In the genomic region with DNA sequence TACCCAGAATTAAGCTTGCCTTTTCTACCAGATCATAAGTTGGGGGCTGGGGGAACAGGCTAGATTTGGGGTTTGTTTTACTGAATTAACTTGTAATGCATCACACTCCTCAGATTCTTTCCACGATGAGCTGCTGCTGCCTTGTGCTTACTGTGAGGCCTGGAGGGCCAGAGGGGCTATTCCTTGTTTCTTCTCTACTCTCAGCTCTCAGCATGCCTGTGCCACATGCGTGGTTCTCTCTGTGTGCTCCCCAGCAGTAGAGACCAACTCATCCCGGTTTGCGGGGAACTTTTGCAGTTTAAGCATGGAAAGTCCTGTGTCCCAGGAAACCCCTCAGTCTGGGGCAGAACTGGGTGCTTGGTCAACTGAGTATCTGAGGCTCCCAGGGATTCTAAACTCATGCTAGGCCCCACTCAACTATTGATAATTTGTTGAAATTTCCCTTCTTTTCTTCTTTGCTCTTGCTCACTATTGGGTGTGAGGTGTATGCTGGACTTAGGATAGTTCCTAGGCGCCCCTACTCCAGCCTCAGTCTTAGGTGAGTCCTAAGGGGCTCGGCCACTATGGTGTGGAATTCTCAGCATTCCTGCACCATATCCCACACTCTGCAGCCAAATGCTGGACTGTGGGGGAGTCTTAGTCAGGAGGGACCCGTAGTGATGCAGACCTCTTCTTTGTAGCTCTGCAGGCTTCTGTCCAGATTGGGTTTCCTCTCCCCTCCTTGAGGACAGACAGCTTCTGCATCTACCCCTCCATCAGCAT, we compare ENCODE assay signal across 19 cellular contexts.
A peak's percentile ranks its signal among the peaks of the same experiment; 100 is the strongest.
DNase-seq lines count a peak whose midpoint lies in the region; ATAC-seq and TF ChIP-seq lines count a peak whose summit lies in the region.
"Had no signal": no experiment of that assay in that cellular context is flagged by ENCODE, and none has a peak within 500 bp of the region (broad histone marks: within the 10 kb centered on the region; RNA-seq: fewer than 3 reads in every experiment).

No MANE protein-coding gene starts in this region.

- no peak for TF ChIP-seq CTCF in natural killer cell (IDR thresholded peaks at IDR 0.05)
- TF ChIP-seq CTCF in WTC11 (IDR thresholded peaks at IDR 0.05): no peak
- TF ChIP-seq CTCF in progenitor cell of endocrine pancreas (IDR thresholded peaks at IDR 0.05; ENCODE audit: unreplicated experiment): no peak
- TF ChIP-seq CTCF in H9 (conservative IDR thresholded peaks at IDR 0.05): no peak
- TF ChIP-seq CTCF in gastroesophageal sphincter (IDR thresholded peaks at IDR 0.05): no peak

- no peak overlapping the region for H2BK15ac ChIP-seq in H9 (ENCODE audit: low read depth, low read length)

- no peak overlapping the region for H3K56ac ChIP-seq in H9 (ENCODE audit: insufficient read length, low read depth, low read length)

- H3T11ph ChIP-seq in H9 (ENCODE audit: low read length): no peak overlapping the region

- no peak overlapping the region for H3K14ac ChIP-seq in H9 (ENCODE audit: insufficient read depth, low read length)

- H3K23ac ChIP-seq in H9 (ENCODE audit: insufficient read length, low read depth, low read length): no peak overlapping the region

- no peak overlapping the region for H3K9ac ChIP-seq in H9 (ENCODE audit: extremely low read depth, insufficient read length, low read length)
- H3K9ac ChIP-seq: BLaER1 had no signal

- H2BK120ac ChIP-seq in H9 (ENCODE audit: low read depth, low read length, poor library complexity, severe bottlenecking): no peak overlapping the region

- H4K8ac ChIP-seq in H9 (replicated peaks; ENCODE audit: insufficient read length, low read depth, low read length): no peak overlapping the region

- no peak for TF ChIP-seq EP300 in gastroesophageal sphincter (IDR thresholded peaks at IDR 0.05)

- H3K27me3 Mint-ChIP-seq in natural killer cell treated with Interleukin-12 subunit alpha and Interleukin-12 subunit beta and Interleukin-15 and Interleukin-18, amount 100 ng/mL, for 72 hours: peaks cover 22 to 38% of the 10 kb centered on the region in 2 donors
- H3K27me3 Mint-ChIP-seq in natural killer cell (ENCODE audit: low read depth in 2 of 2) (peaks cover 3 to 17% of the 10 kb centered on the region in 2 donors), WTC11 (ENCODE audit: low read depth) (no peaks in the 10 kb centered on the region; the same call in 1 of the 2 replicates), progenitor cell of endocrine pancreas (peaks cover 5% of the 10 kb centered on the region), H9 (ENCODE audit: low read depth) (no peaks in the 10 kb centered on the region; the same call in none of the 2 replicates)
- H3K27me3 Mint-ChIP-seq in activated T-helper 1 cell treated with anti-CD3 and anti-CD28 coated beads, Interleukin-12 subunit alpha, Interleukin-12 subunit beta, Interleukin-2, Interleukin-4 antibody, amounts not matched to agents 30 ng/mL and 10 ng/mL and 1 ng/mL, durations not matched to agents 14 hours and 24 hours and 36 hours (ENCODE audit: insufficient read depth): peaks cover 5% of the 10 kb centered on the region

- no peak overlapping the region for H3K18ac ChIP-seq in H9 (ENCODE audit: insufficient read length, low read depth, low read length)

- peak; percentile 29 to 33 for ATAC-seq in natural killer cell treated with Interleukin-12 subunit alpha and Interleukin-12 subunit beta and Interleukin-15 and Interleukin-18, amount 100 ng/mL, for 72 hours
- ATAC-seq in natural killer cell: no peak
- peak; percentile 56 for ATAC-seq in WTC11
- ATAC-seq in gastroesophageal sphincter: no peak
- ATAC-seq: CD8-positive, alpha-beta T cell had no signal

- no peaks in the 10 kb centered on the region for H3K79me2 ChIP-seq in H9 (ENCODE audit: insufficient read depth, low read length)

- H3K9me3 ChIP-seq in H9 (ENCODE audit: control insufficient read depth, low read depth, low read length) (no peaks in the 10 kb centered on the region), gastroesophageal sphincter (no peaks in the 10 kb centered on the region)
- H3K9me3 ChIP-seq: BLaER1 had no signal

- H3K4me3 ChIP-seq in gastroesophageal sphincter: no peak overlapping the region
- H3K4me3 ChIP-seq: BLaER1 had no signal

- H3K27me3 ChIP-seq in H9 (ENCODE audit: insufficient read depth, low read length) (no peaks in the 10 kb centered on the region; the same call in 1 of the 2 replicates), gastroesophageal sphincter (no peaks in the 10 kb centered on the region)
- H3K27me3 ChIP-seq: BLaER1 had no signal

- H3K79me1 ChIP-seq in H9 (ENCODE audit: insufficient read depth, low read depth, low read length, poor library complexity, severe bottlenecking): no peaks in the 10 kb centered on the region

- H3K27ac ChIP-seq in H9 (ENCODE audit: insufficient read length, low read depth, low read length): no peak overlapping the region
- H3K27ac ChIP-seq in gastroesophageal sphincter: no peak overlapping the region
- H3K27ac ChIP-seq: 22Rv1, BLaER1, C4-2B had no signal

- intact Hi-C loops in natural killer cell (cut with micrococcal nuclease): no loop called here
- intact Hi-C loops in activated T-helper 1 cell treated with anti-CD3 and anti-CD28 coated beads, Interleukin-12 subunit alpha, Interleukin-12 subunit beta, Interleukin-2, Interleukin-4 antibody, amounts not matched to agents 30 ng/mL and 10 ng/mL and 1 ng/mL, durations not matched to agents 14 hours and 24 hours and 36 hours (cut with micrococcal nuclease): no loop called here

- H4K5ac ChIP-seq in H9 (ENCODE audit: insufficient read length, low read depth, low read length): no peak overlapping the region

- no peak overlapping the region for H2BK20ac ChIP-seq in H9 (ENCODE audit: low read depth, low read length, poor library complexity, severe bottlenecking)

- no peak overlapping the region for H4K91ac ChIP-seq in H9 (ENCODE audit: insufficient read length, low read depth, low read length)

- POLR2A ChIA-PET in WTC11 (lab: Charles Lee): no interaction called here

- H3K4me2 ChIP-seq in H9 (ENCODE audit: insufficient read depth, insufficient read length, low read length): no peak overlapping the region
- H3K4me2 ChIP-seq: BLaER1 had no signal

- no peaks in the 10 kb centered on the region for H4K20me1 ChIP-seq in H9 (ENCODE audit: control insufficient read depth, insufficient read depth, insufficient read length)
- H4K20me1 ChIP-seq: BLaER1 had no signal

- TF ChIP-seq POLR2A in gastroesophageal sphincter (IDR thresholded peaks at IDR 0.05): no peak

- no peak overlapping the region for H2BK12ac ChIP-seq in H9 (ENCODE audit: insufficient read length, low read depth, low read length)

- CTCF ChIA-PET in WTC11 (lab: Charles Lee): interaction anchor here (0.5 kb wide), 1 partner anchor 1278 kb away, joined by 3 read pairs; no protein-coding TSS in a partner anchor

- DNase-seq in natural killer cell treated with Interleukin-12 subunit alpha and Interleukin-12 subunit beta and Interleukin-15 and Interleukin-18, amount 100 ng/mL, for 72 hours (ENCODE audit: low spot score): no peak
- DNase-seq in natural killer cell (no peak), WTC11 (ENCODE audit: low spot score) (no peak), islet precursor cell (peak; percentile 38), progenitor cell of endocrine pancreas (ENCODE audit: low spot score, unreplicated experiment) (no peak), H9 (no peak)
- no peak for DNase-seq in activated T-helper 1 cell treated with anti-CD3 and anti-CD28 coated beads, Interleukin-12 subunit alpha, Interleukin-12 subunit beta, Interleukin-2, Interleukin-4 antibody, amounts not matched to agents 30 ng/mL and 10 ng/mL and 1 ng/mL, durations not matched to agents 14 hours and 24 hours and 36 hours (ENCODE audit: low spot score)
- DNase-seq: Caco-2; CD4-positive, CD25-positive, alpha-beta regulatory T cell; CD8-positive, alpha-beta T cell; DMS153; DND-41; GOT3; HCEC 1CT had no signal

- no peaks in the 10 kb centered on the region for H3K4me1 Mint-ChIP-seq in natural killer cell treated with Interleukin-12 subunit alpha and Interleukin-12 subunit beta and Interleukin-15 and Interleukin-18, amount 100 ng/mL, for 72 hours (ENCODE audit: low read depth in 2 of 2)
- H3K4me1 Mint-ChIP-seq in natural killer cell (no peaks in the 10 kb centered on the region), WTC11 (no peaks in the 10 kb centered on the region), progenitor cell of endocrine pancreas (ENCODE audit: low read depth) (no peaks in the 10 kb centered on the region), H9 (peaks cover 0 to 2% of the 10 kb centered on the region in 2 experiments; a peak in 1 of 4 replicates)
- H3K4me1 Mint-ChIP-seq in activated T-helper 1 cell treated with anti-CD3 and anti-CD28 coated beads, Interleukin-12 subunit alpha, Interleukin-12 subunit beta, Interleukin-2, Interleukin-4 antibody, amounts not matched to agents 30 ng/mL and 10 ng/mL and 1 ng/mL, durations not matched to agents 14 hours and 24 hours and 36 hours (ENCODE audit: low read depth): no peaks in the 10 kb centered on the region
- H3K4me1 Mint-ChIP-seq: B cell; CD4-positive, CD25-positive, alpha-beta regulatory T cell had no signal

- H3K27ac Mint-ChIP-seq in natural killer cell treated with Interleukin-12 subunit alpha and Interleukin-12 subunit beta and Interleukin-15 and Interleukin-18, amount 100 ng/mL, for 72 hours: no peak overlapping the region
- no peak overlapping the region for H3K27ac Mint-ChIP-seq in natural killer cell
- H3K27ac Mint-ChIP-seq in WTC11: no peak overlapping the region
- H3K27ac Mint-ChIP-seq in progenitor cell of endocrine pancreas: peak overlapping the region; percentile 26
- no peak overlapping the region for H3K27ac Mint-ChIP-seq in activated T-helper 1 cell treated with anti-CD3 and anti-CD28 coated beads, Interleukin-12 subunit alpha, Interleukin-12 subunit beta, Interleukin-2, Interleukin-4 antibody, amounts not matched to agents 30 ng/mL and 10 ng/mL and 1 ng/mL, durations not matched to agents 14 hours and 24 hours and 36 hours
- H3K27ac Mint-ChIP-seq in H9: no peak overlapping the region
- H3K27ac Mint-ChIP-seq: B cell; CD4-positive, CD25-positive, alpha-beta regulatory T cell; CD8-positive, alpha-beta T cell had no signal

- H3K36me3 ChIP-seq in gastroesophageal sphincter: no peaks in the 10 kb centered on the region
- H3K36me3 ChIP-seq: BLaER1 had no signal

- no peak overlapping the region for H2AFZ ChIP-seq in H9 (ENCODE audit: low read length)

- no peak overlapping the region for H2AK5ac ChIP-seq in H9 (ENCODE audit: insufficient read length, low read length)

- no peak overlapping the region for H3K4me3 Mint-ChIP-seq in natural killer cell treated with Interleukin-12 subunit alpha and Interleukin-12 subunit beta and Interleukin-15 and Interleukin-18, amount 100 ng/mL, for 72 hours
- no peak overlapping the region for H3K4me3 Mint-ChIP-seq in natural killer cell
- no peak overlapping the region for H3K4me3 Mint-ChIP-seq in WTC11
- no peak overlapping the region for H3K4me3 Mint-ChIP-seq in progenitor cell of endocrine pancreas (ENCODE audit: low read depth)
- H3K4me3 Mint-ChIP-seq in activated T-helper 1 cell treated with anti-CD3 and anti-CD28 coated beads, Interleukin-12 subunit alpha, Interleukin-12 subunit beta, Interleukin-2, Interleukin-4 antibody, amounts not matched to agents 30 ng/mL and 10 ng/mL and 1 ng/mL, durations not matched to agents 14 hours and 24 hours and 36 hours: no peak overlapping the region
- no peak overlapping the region for H3K4me3 Mint-ChIP-seq in H9
- H3K4me3 Mint-ChIP-seq: B cell; CD4-positive, CD25-positive, alpha-beta regulatory T cell; CD8-positive, alpha-beta T cell had no signal

- no peaks in the 10 kb centered on the region for H3K36me3 Mint-ChIP-seq in natural killer cell treated with Interleukin-12 subunit alpha and Interleukin-12 subunit beta and Interleukin-15 and Interleukin-18, amount 100 ng/mL, for 72 hours
- H3K36me3 Mint-ChIP-seq in natural killer cell (no peaks in the 10 kb centered on the region), WTC11 (peaks cover 5% of the 10 kb centered on the region; the same call in 1 of the 2 replicates), progenitor cell of endocrine pancreas (ENCODE audit: insufficient read depth) (no peaks in the 10 kb centered on the region), H9 (ENCODE audit: insufficient read depth in 1 of 3, low read depth in 3 of 3) (peaks cover 0 to 4% (median 0%) of the 10 kb centered on the region in 3 experiments; a peak in 2 of 7 replicates)
- H3K36me3 Mint-ChIP-seq in activated T-helper 1 cell treated with anti-CD3 and anti-CD28 coated beads, Interleukin-12 subunit alpha, Interleukin-12 subunit beta, Interleukin-2, Interleukin-4 antibody, amounts not matched to agents 30 ng/mL and 10 ng/mL and 1 ng/mL, durations not matched to agents 14 hours and 24 hours and 36 hours (ENCODE audit: low read depth): no peaks in the 10 kb centered on the region
- H3K36me3 Mint-ChIP-seq: CD4-positive, CD25-positive, alpha-beta regulatory T cell; CD8-positive, alpha-beta T cell had no signal

- no peaks in the 10 kb centered on the region for H3K4me1 ChIP-seq in H9 (ENCODE audit: insufficient read depth, low read length)
- H3K4me1 ChIP-seq in gastroesophageal sphincter: no peaks in the 10 kb centered on the region
- H3K4me1 ChIP-seq: BLaER1, Caco-2 had no signal

- no CpG with 5 or more reads among the region's 7 CpGs for WGBS in H9 (ENCODE audit: extremely low coverage, insufficient read length, low lambda C conversion rate)
- WGBS in gastroesophageal sphincter (ENCODE audit: low coverage in 1 of 2), 2 donors: 57 to 75% methylated on average over 1 to 6 of the region's 7 CpGs

- no peak overlapping the region for H2BK5ac ChIP-seq in H9 (ENCODE audit: insufficient read length, low read length)

- no peaks in the 10 kb centered on the region for H3K9me3 Mint-ChIP-seq in natural killer cell treated with Interleukin-12 subunit alpha and Interleukin-12 subunit beta and Interleukin-15 and Interleukin-18, amount 100 ng/mL, for 72 hours
- H3K9me3 Mint-ChIP-seq in natural killer cell (no peaks in the 10 kb centered on the region), WTC11 (peaks cover 11% of the 10 kb centered on the region), progenitor cell of endocrine pancreas (ENCODE audit: low read depth) (no peaks in the 10 kb centered on the region), H9 (peaks cover 2 to 8% of the 10 kb centered on the region in 2 experiments; a peak in 4 of 5 replicates)
- H3K9me3 Mint-ChIP-seq in activated T-helper 1 cell treated with anti-CD3 and anti-CD28 coated beads, Interleukin-12 subunit alpha, Interleukin-12 subunit beta, Interleukin-2, Interleukin-4 antibody, amounts not matched to agents 30 ng/mL and 10 ng/mL and 1 ng/mL, durations not matched to agents 14 hours and 24 hours and 36 hours: no peaks in the 10 kb centered on the region
- H3K9me3 Mint-ChIP-seq: CD8-positive, alpha-beta T cell had no signal

- H3K23me2 ChIP-seq in H9 (ENCODE audit: insufficient read length, low read depth, low read length, poor library complexity, severe bottlenecking): no peaks in the 10 kb centered on the region

- no peak overlapping the region for H3K4ac ChIP-seq in H9 (ENCODE audit: low read depth, low read length)

Comparison
In these comparisons a context has a peak if more than half of its experiments do, and no peak if none do; other contexts are left out.
1. ATAC-seq: peak in natural killer cell treated with Interleukin-12 subunit alpha and Interleukin-12 subunit beta and Interleukin-15 and Interleukin-18, amount 100 ng/mL, for 72 hours (2 of 2) and WTC11 (single experiment); none in natural killer cell (0 of 3) and gastroesophageal sphincter (single experiment).